In the genomic region with DNA sequence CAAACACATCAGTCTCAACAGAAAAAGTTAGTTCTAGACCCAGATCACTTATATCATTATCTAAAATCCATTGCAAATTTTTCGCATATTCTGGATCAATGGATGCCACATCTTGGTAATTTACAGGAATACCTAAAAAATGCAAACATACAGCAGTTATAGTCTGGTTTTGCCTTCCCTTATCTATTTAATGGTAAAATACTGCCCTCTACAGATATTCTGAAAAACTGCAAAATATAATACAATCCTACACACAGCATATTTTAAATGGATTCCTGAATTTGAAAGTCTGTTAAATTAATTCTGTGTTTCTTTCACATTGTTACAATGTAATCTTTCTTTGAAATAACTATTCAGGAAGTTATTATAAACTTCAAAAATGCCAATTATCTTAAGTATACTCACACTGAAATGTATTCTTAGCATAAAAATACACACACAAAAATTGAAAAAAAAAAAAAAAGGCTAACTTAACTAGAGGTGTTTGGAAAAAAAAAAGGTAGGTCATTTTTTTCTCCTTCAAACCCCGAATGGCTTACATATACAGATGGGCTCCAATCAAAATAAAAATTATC, we compare ENCODE assay signal across 8 cellular contexts.
DNase-seq lines count a peak whose midpoint lies in the region; ATAC-seq and TF ChIP-seq lines count a peak whose summit lies in the region.

No MANE protein-coding gene starts in this region.

- TF ChIP-seq CTCF in AG09319 (IDR thresholded peaks at IDR 0.05; ENCODE audit: low read depth, low read length) (peak; percentile 33), GM12872 (IDR thresholded peaks at IDR 0.05; ENCODE audit: insufficient read depth, low read depth, low read length) (peak; percentile 36; the same call in 2 of the 3 replicates)

- peak; percentile 91 for ATAC-seq in HG02852 (IDR thresholded peaks at IDR 0.05; ENCODE audit: unreplicated experiment)

- no peak for DNase-seq in AG09319 (ENCODE audit: extremely low read depth, low read depth)
- DNase-seq in NCI-H446 treated with DMSO at 0.1 percent for 48 hours (lab: John Stamatoyannopoulos, UW) = peak; percentile 18
- DNase-seq in cerebellar cortex (ENCODE audit: low spot score) = peak; percentile 61
- DNase-seq in midbrain (lab: John Stamatoyannopoulos, UW) = peak; percentile 14
- DNase-seq in activated gamma-delta T cell (lab: John Stamatoyannopoulos, UW) = no peak
- DNase-seq in germinal center (ENCODE audit: low spot score) = no peak

Comparison
In these comparisons a context has a peak if more than half of its experiments do, and no peak if none do; other contexts are left out.
1. DNase-seq: peak in NCI-H446 treated with DMSO at 0.1 percent for 48 hours (single experiment), cerebellar cortex (single experiment) and midbrain (single experiment); none in AG09319 (single experiment), activated gamma-delta T cell (single experiment) and germinal center (single experiment).